Comparison of ENCODE assay signal across 2 cellular contexts in the genomic region with DNA sequence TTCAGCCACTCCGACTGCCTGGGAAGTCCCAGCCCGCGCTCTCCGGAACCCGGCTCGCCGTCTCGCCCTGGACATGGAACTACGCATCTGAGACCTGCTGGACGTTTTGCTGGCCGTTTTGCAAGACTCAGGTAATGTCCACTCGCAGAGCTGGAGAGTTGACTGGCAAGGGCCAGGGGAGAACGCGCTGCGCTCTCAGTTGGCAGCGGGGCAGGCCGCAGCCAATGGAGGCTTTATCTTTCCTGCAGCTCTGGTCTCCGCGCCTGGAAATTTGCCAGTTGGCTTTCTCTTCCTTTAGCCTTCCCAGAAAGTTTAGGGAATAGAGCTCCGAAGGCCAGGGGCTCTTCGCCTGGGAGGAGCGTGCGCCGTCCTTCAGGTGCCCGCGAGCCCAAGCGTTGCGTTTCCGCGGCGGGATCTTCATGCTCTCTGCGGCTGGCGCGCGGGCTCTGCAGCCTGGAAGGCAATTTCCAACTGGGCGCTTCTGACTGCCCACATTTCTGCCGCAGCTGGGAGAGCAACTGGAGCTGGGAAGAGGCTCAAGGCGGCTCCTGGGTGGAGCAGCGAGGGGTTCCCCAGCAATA.
TF ChIP-seq lines count a peak whose summit lies in the region.

No MANE protein-coding gene starts in this region.

TF ChIP-seq in liver, 16 proteins besides CTCF, POLR2A, EP300 and RAD21:
- TF ChIP-seq EGR1 (IDR thresholded peaks at IDR 0.05; ENCODE audit: low read depth in 2 of 2) (no peak), HNF4G (IDR thresholded peaks at IDR 0.05) (no peak), RXRA (IDR thresholded peaks at IDR 0.05) (no peak), FOXA1 (IDR thresholded peaks at IDR 0.05) (no peak), JUND (IDR thresholded peaks at IDR 0.05) (no peak), FOXA2 (IDR thresholded peaks at IDR 0.05) (no peak), NR2F2 (IDR thresholded peaks at IDR 0.05) (no peak)
- TF ChIP-seq, protein P1, sequence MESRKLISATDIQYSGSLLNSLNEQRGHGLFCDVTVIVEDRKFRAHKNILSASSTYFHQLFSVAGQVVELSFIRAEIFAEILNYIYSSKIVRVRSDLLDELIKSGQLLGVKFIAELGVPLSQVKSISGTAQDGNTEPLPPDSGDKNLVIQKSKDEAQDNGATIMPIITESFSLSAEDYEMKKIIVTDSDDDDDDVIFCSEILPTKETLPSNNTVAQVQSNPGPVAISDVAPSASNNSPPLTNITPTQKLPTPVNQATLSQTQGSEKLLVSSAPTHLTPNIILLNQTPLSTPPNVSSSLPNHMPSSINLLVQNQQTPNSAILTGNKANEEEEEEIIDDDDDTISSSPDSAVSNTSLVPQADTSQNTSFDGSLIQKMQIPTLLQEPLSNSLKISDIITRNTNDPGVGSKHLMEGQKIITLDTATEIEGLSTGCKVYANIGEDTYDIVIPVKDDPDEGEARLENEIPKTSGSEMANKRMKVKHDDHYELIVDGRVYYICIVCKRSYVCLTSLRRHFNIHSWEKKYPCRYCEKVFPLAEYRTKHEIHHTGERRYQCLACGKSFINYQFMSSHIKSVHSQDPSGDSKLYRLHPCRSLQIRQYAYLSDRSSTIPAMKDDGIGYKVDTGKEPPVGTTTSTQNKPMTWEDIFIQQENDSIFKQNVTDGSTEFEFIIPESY (IDR thresholded peaks at IDR 0.05): no peak
- TF ChIP-seq, protein P2, sequence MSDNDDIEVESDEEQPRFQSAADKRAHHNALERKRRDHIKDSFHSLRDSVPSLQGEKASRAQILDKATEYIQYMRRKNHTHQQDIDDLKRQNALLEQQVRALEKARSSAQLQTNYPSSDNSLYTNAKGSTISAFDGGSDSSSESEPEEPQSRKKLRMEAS (IDR thresholded peaks at IDR 0.05): no peak
- TF ChIP-seq, protein P3, sequence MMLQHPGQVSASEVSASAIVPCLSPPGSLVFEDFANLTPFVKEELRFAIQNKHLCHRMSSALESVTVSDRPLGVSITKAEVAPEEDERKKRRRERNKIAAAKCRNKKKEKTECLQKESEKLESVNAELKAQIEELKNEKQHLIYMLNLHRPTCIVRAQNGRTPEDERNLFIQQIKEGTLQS (IDR thresholded peaks at IDR 0.05): no peak
- TF ChIP-seq, protein P4, sequence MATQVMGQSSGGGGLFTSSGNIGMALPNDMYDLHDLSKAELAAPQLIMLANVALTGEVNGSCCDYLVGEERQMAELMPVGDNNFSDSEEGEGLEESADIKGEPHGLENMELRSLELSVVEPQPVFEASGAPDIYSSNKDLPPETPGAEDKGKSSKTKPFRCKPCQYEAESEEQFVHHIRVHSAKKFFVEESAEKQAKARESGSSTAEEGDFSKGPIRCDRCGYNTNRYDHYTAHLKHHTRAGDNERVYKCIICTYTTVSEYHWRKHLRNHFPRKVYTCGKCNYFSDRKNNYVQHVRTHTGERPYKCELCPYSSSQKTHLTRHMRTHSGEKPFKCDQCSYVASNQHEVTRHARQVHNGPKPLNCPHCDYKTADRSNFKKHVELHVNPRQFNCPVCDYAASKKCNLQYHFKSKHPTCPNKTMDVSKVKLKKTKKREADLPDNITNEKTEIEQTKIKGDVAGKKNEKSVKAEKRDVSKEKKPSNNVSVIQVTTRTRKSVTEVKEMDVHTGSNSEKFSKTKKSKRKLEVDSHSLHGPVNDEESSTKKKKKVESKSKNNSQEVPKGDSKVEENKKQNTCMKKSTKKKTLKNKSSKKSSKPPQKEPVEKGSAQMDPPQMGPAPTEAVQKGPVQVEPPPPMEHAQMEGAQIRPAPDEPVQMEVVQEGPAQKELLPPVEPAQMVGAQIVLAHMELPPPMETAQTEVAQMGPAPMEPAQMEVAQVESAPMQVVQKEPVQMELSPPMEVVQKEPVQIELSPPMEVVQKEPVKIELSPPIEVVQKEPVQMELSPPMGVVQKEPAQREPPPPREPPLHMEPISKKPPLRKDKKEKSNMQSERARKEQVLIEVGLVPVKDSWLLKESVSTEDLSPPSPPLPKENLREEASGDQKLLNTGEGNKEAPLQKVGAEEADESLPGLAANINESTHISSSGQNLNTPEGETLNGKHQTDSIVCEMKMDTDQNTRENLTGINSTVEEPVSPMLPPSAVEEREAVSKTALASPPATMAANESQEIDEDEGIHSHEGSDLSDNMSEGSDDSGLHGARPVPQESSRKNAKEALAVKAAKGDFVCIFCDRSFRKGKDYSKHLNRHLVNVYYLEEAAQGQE (IDR thresholded peaks at IDR 0.05): no peak

TF ChIP-seq in HepG2, 621 proteins besides CTCF, POLR2A, EP300 and RAD21:
- TF ChIP-seq SIX4 (CRISPR knock-in tag; IDR thresholded peaks at IDR 0.05): no peak
- TF ChIP-seq MLLT10 (CRISPR knock-in tag; IDR thresholded peaks at IDR 0.05): no peak
- no peak for TF ChIP-seq ZZZ3 (CRISPR knock-in tag; IDR thresholded peaks at IDR 0.05; ENCODE audit: borderline replicate concordance)
- TF ChIP-seq ZSCAN9 (CRISPR knock-in tag; IDR thresholded peaks at IDR 0.05; ENCODE audit: borderline replicate concordance): no peak
- TF ChIP-seq ZFP82 (CRISPR knock-in tag; IDR thresholded peaks at IDR 0.05; ENCODE audit: borderline replicate concordance): no peak
- TF ChIP-seq PHB2 (IDR thresholded peaks at IDR 0.05; ENCODE audit: partially characterized antibody): no peak
- TF ChIP-seq IRF2 (CRISPR knock-in tag; IDR thresholded peaks at IDR 0.05): no peak
- no peak for TF ChIP-seq ZNF839 (CRISPR knock-in tag; IDR thresholded peaks at IDR 0.05; ENCODE audit: borderline replicate concordance)
